8 cellular contexts compared by ENCODE assay signal in the genomic region with DNA sequence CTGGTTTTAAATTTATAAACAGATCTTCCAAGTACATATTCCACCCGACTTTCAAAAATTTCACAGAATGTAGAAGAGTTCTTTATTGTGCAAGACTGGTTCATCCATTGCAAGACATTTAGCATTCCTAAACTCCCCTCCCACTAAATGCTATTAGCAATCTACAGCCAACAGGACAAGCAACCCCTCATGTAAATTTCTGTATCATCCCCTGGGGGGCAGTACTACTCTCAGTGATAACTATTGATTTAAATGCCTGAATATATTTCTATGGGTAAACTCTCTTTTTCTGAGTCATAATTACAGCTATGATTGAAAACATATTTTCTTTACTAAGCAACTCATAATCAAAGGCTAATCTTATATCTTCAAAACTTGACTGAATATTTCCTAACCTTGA. TPM values are rescaled to one million over a fixed set of nuclear protein-coding genes. Genes with fewer than 3 reads are reported as not detected.
DNase-seq lines count a peak whose midpoint lies in the region; ATAC-seq and TF ChIP-seq lines count a peak whose summit lies in the region.

No MANE protein-coding gene starts in this region.

- in situ Hi-C loops in Panc1 (cut with HindIII; ENCODE audit: low pct_unique_long_range_greater_than_20kb, low sequenced_read_pairs): no loop called here

- no peak overlapping the region for H3K4me3 ChIP-seq in AG04450 (ENCODE audit: low read depth, low read length)
- no peak overlapping the region for H3K4me3 ChIP-seq in Panc1 (ENCODE audit: low read depth in 2 of 2, low read length in 2 of 2)

- peaks cover 0 to 8% (median 3%) of the 10 kb centered on the region in 3 donors for H3K36me3 Mint-ChIP-seq in naive thymus-derived CD8-positive, alpha-beta T cell

- H3K36me3 ChIP-seq in Panc1 (ENCODE audit: control insufficient read depth, insufficient read depth, low read length): no peaks in the 10 kb centered on the region

- no peaks in the 10 kb centered on the region for H3K27me3 Mint-ChIP-seq in naive thymus-derived CD8-positive, alpha-beta T cell

- H3K27me3 ChIP-seq in AG04450 (ENCODE audit: control insufficient read depth, insufficient read depth, low read length) (no peaks in the 10 kb centered on the region), Panc1 (ENCODE audit: control insufficient read depth, insufficient read depth, low read length) (no peaks in the 10 kb centered on the region)

- no peak overlapping the region for H3K27ac Mint-ChIP-seq in naive thymus-derived CD8-positive, alpha-beta T cell

- H3K9me3 Mint-ChIP-seq in naive thymus-derived CD8-positive, alpha-beta T cell: no peaks in the 10 kb centered on the region

- H3K27ac ChIP-seq in AG04450 (ENCODE audit: low read depth, low read length): no peak overlapping the region
- H3K27ac ChIP-seq in Panc1 (ENCODE audit: low read length): no peak overlapping the region

- intact Hi-C loops in Panc1 (cut with micrococcal nuclease; ENCODE audit: unreplicated experiment): no loop called here

- CTCF ChIA-PET in AG04450 (lab: Charles Lee) (interaction anchor here (0.7 to 2.0 kb wide), 2 partner anchors 9 to 374 kb away, joined by 3 to 8 read pairs; no protein-coding TSS in a partner anchor), Panc1 (lab: Charles Lee) (no interaction called here)

- H3K4me1 Mint-ChIP-seq in naive thymus-derived CD8-positive, alpha-beta T cell: no peaks in the 10 kb centered on the region

- ATAC-seq in Panc1: no peak
- ATAC-seq in GM19328 (IDR thresholded peaks at IDR 0.05; ENCODE audit: unreplicated experiment): no peak
- ATAC-seq in GM21529 (IDR thresholded peaks at IDR 0.05; ENCODE audit: unreplicated experiment): no peak
- no peak for ATAC-seq in naive thymus-derived CD8-positive, alpha-beta T cell

- BruUV-seq in Panc1 (replicated peaks; lab: Mats Ljungman, UMichigan): no TSS peak

- DNase-seq in AG04450 (ENCODE audit: low read depth, low spot score) (no peak), Panc1 (ENCODE audit: low read depth, low spot score) (no peak), globus pallidus (ENCODE audit: low spot score) (peak; percentile 4), NCI-H345 (lab: John Stamatoyannopoulos, UW) (no peak)
- DNase-seq in naive thymus-derived CD8-positive, alpha-beta T cell: no peak

- no peak overlapping the region for H3K4me3 Mint-ChIP-seq in naive thymus-derived CD8-positive, alpha-beta T cell

- POLR2A ChIA-PET in AG04450 (lab: Yijun Ruan, JAX): no interaction called here
- POLR2A ChIA-PET in Panc1 (lab: Charles Lee): no interaction called here
- POLR2A ChIA-PET in naive thymus-derived CD8-positive, alpha-beta T cell (lab: Charles Lee): no interaction called here

- no peaks in the 10 kb centered on the region for H3K4me1 ChIP-seq in Panc1 (ENCODE audit: control insufficient read depth, insufficient read depth, low read length)

- H3K9me3 ChIP-seq in AG04450 (ENCODE audit: control insufficient read depth, insufficient read depth, low read length): no peaks in the 10 kb centered on the region
- no peaks in the 10 kb centered on the region for H3K9me3 ChIP-seq in Panc1 (ENCODE audit: control insufficient read depth, insufficient read depth, low read depth, low read length)

- TF ChIP-seq CTCF in AG04450 (IDR thresholded peaks at IDR 0.05; ENCODE audit: low read depth, low read length) (peak; percentile 45; the same call in 1 of the 2 replicates), GM12873 (IDR thresholded peaks at IDR 0.05; ENCODE audit: insufficient read depth, low read depth, low read length, missing control alignments) (peak; percentile 37), Panc1 (IDR thresholded peaks at IDR 0.05) (peak; percentile 54; the same call in 1 of the 2 replicates)

RNA-seq across cellular contexts. Expression of a gene that starts 10.7 kb away (rescaled TPM):
- polyA plus RNA-seq in AG04450 (2011; rRNA removed): 0.52 and 0.63 TPM in 2 replicates
- 0.18 and 1.00 TPM in 2 replicates for polyA minus RNA-seq in AG04450 (2011; rRNA and poly(A)+ RNA removed)
- 0.41 TPM for total RNA-seq in Panc1 (2021; ENCODE audit: unreplicated experiment)
- polyA plus RNA-seq in Panc1 (2012; ENCODE audit: insufficient read length): 0.61 TPM
- total RNA-seq in naive thymus-derived CD8-positive, alpha-beta T cell: 1 to 10 TPM; 2.7 to 3.4 TPM
- polyA plus RNA-seq in naive thymus-derived CD8-positive, alpha-beta T cell: under 1 TPM in 2 of 3 donors, not detected in 1; 0.51 to 0.98 TPM

RNA-seq across cellular contexts. Expression of a gene that starts 48.5 kb away (rescaled TPM):
- polyA plus RNA-seq in AG04450 (2011; rRNA removed): 1.5 and 2.5 TPM in 2 replicates
- polyA minus RNA-seq in AG04450 (2011; rRNA and poly(A)+ RNA removed): 1.2 and 2.7 TPM in 2 replicates
- total RNA-seq in Panc1 (2021; ENCODE audit: unreplicated experiment): 5.3 TPM
- 3.5 TPM for polyA plus RNA-seq in Panc1 (2012; ENCODE audit: insufficient read length)
- total RNA-seq in naive thymus-derived CD8-positive, alpha-beta T cell: 1 to 10 TPM; 9.6 to 9.7 TPM
- polyA plus RNA-seq in naive thymus-derived CD8-positive, alpha-beta T cell: 10 to 100 TPM; 12.5 to 21.4 (median 12.8) TPM

RNA-seq across cellular contexts. Expression of a gene that starts 48.6 kb away (rescaled TPM):
- polyA plus RNA-seq in AG04450 (2011; rRNA removed): 14.3 and 19.3 TPM in 2 replicates
- polyA minus RNA-seq in AG04450 (2011; rRNA and poly(A)+ RNA removed): 10.2 and 16.8 TPM in 2 replicates
- 20.1 TPM for total RNA-seq in Panc1 (2021; ENCODE audit: unreplicated experiment)
- 11.7 TPM for polyA plus RNA-seq in Panc1 (2012; ENCODE audit: insufficient read length)
- total RNA-seq in naive thymus-derived CD8-positive, alpha-beta T cell: 10 to 100 TPM; 32.1 to 34.8 TPM
- polyA plus RNA-seq in naive thymus-derived CD8-positive, alpha-beta T cell: 10 to 100 TPM; 16.5 to 18.0 (median 17.3) TPM
